In the genomic region with DNA sequence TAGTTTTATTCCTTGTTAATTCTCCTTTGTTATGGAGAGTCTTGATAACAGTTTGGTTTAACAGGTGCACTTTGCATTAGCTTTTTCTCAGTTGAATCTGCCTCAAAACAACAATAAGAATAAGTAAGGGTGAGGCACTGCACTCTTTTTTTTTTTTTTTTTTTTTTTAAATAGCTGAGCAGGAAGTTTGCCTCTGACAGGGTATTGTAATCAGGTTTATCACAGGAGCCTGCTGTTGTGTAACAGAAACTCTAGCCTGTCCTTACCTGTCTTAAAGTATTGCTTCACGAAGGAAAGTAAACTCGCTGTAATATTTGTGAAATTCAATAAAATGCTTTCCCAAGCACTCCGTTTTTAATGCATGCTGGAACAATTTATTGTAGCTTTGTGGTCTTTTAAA, we compare ENCODE assay signal across 15 cellular contexts. TPM values are rescaled to one million over a fixed set of nuclear protein-coding genes. Genes with fewer than 3 reads are reported as not detected.
DNase-seq lines count a peak whose midpoint lies in the region; ATAC-seq and TF ChIP-seq lines count a peak whose summit lies in the region.
"Had no signal": no experiment of that assay in that cellular context is flagged by ENCODE, and none has a peak within 500 bp of the region (broad histone marks: within the 10 kb centered on the region; RNA-seq: fewer than 3 reads in every experiment).

No MANE protein-coding gene starts in this region.

- H3K27ac Mint-ChIP-seq in nephron progenitor cell = peak overlapping the region; percentile 91
- no peak overlapping the region for H3K27ac Mint-ChIP-seq in HFFc6
- H3K27ac Mint-ChIP-seq: CD8-positive, alpha-beta T cell; stimulated activated naive CD8-positive, alpha-beta T cell treated with anti-CD3 and anti-CD28 coated beads, Interleukin-15, amount 100 ng/mL, for 72 hours; T-helper 1 cell treated with Interleukin-12 subunit alpha and Interleukin-12 subunit beta and Interleukin-4 antibody, amounts not matched to agents 30 μg/mL and 1 μg/mL, for 36 hours had no signal

- H3K4me1 ChIP-seq in A673 (ENCODE audit: insufficient read depth, low read length, poor library complexity, severe bottlenecking) (peaks cover 35% of the 10 kb centered on the region), SJCRH30 (peaks cover 25% of the 10 kb centered on the region), esophagus squamous epithelium (peaks cover 16 to 90% (median 24%) of the 10 kb centered on the region in 3 donors), sigmoid colon (peaks cover 0 to 24% (median 18%) of the 10 kb centered on the region in 4 donors)

- H3K9me3 Mint-ChIP-seq in nephron progenitor cell (no peaks in the 10 kb centered on the region), HFFc6 (no peaks in the 10 kb centered on the region)
- H3K9me3 Mint-ChIP-seq: CD8-positive, alpha-beta T cell; stimulated activated naive CD8-positive, alpha-beta T cell treated with anti-CD3 and anti-CD28 coated beads, Interleukin-15, amount 100 ng/mL, for 72 hours; T-helper 1 cell treated with Interleukin-12 subunit alpha and Interleukin-12 subunit beta and Interleukin-4 antibody, amounts not matched to agents 30 μg/mL and 1 μg/mL, for 36 hours had no signal

- no peak for TF ChIP-seq CTCF in A673 (conservative IDR thresholded peaks at IDR 0.05; ENCODE audit: low read depth, low read length)
- TF ChIP-seq CTCF in esophagus squamous epithelium (IDR thresholded peaks at IDR 0.05) = no peak
- TF ChIP-seq CTCF in nephron progenitor cell (IDR thresholded peaks at IDR 0.05) = no peak
- TF ChIP-seq CTCF in HFFc6 (IDR thresholded peaks at IDR 0.05) = no peak
- TF ChIP-seq CTCF in sigmoid colon (IDR thresholded peaks at IDR 0.05) = no peak

- H3K27me3 Mint-ChIP-seq in nephron progenitor cell (ENCODE audit: low read depth, poor library complexity) (no peaks in the 10 kb centered on the region), HFFc6 (ENCODE audit: insufficient read depth) (no peaks in the 10 kb centered on the region; the same call in 1 of the 2 replicates)
- H3K27me3 Mint-ChIP-seq: stimulated activated naive CD8-positive, alpha-beta T cell treated with anti-CD3 and anti-CD28 coated beads, Interleukin-15, amount 100 ng/mL, for 72 hours had no signal

- intact Hi-C loops in A673 (cut with micrococcal nuclease; ENCODE audit: unreplicated experiment) = loop anchor here (2.0 kb wide), 1 partner anchor 35 kb away; no protein-coding TSS in a partner anchor
- intact Hi-C loops in esophagus squamous epithelium (cut with DNase I) = no loop called here
- intact Hi-C loops in sigmoid colon (cut with DNase I) = no loop called here

- H3K4me3 Mint-ChIP-seq in nephron progenitor cell = no peak overlapping the region
- H3K4me3 Mint-ChIP-seq in HFFc6 = no peak overlapping the region
- H3K4me3 Mint-ChIP-seq: CD8-positive, alpha-beta T cell; stimulated activated naive CD8-positive, alpha-beta T cell treated with anti-CD3 and anti-CD28 coated beads, Interleukin-15, amount 100 ng/mL, for 72 hours; T-helper 1 cell treated with Interleukin-12 subunit alpha and Interleukin-12 subunit beta and Interleukin-4 antibody, amounts not matched to agents 30 μg/mL and 1 μg/mL, for 36 hours had no signal

- CTCF ChIA-PET in A673 (lab: Charles Lee) = interaction anchor here (0.6 kb wide), 1 partner anchor 152 kb away, joined by 3 read pairs; no protein-coding TSS in a partner anchor

- ATAC-seq in GM19328 (IDR thresholded peaks at IDR 0.05; ENCODE audit: unreplicated experiment) = no peak
- ATAC-seq: activated CD4-positive, CD25-positive, alpha-beta regulatory T cell treated with anti-CD3 and anti-CD28 coated beads, Interleukin-2, amount 50 U/mL, for 24 hours; CD8-positive, alpha-beta T cell; stimulated activated naive CD8-positive, alpha-beta T cell treated with anti-CD3 and anti-CD28 coated beads, Interleukin-15, amount 100 ng/mL, for 72 hours had no signal

- H3K36me3 ChIP-seq in A673 (ENCODE audit: insufficient read depth, low read length, poor library complexity, severe bottlenecking) (no peaks in the 10 kb centered on the region), SJCRH30 (peaks cover 7% of the 10 kb centered on the region; the same call in 1 of the 2 replicates), esophagus squamous epithelium (peaks cover 0 to 7% (median 0%) of the 10 kb centered on the region in 3 donors), sigmoid colon (peaks cover 0 to 8% (median 0%) of the 10 kb centered on the region in 4 donors)
- H3K36me3 ChIP-seq: ascending aorta had no signal

- WGBS in esophagus squamous epithelium, 2 donors = 39 to 42% methylated on average over 3 of the region's 3 CpGs
- WGBS in sigmoid colon, 2 donors = 22 to 72% methylated on average over 3 of the region's 3 CpGs

- POLR2A ChIA-PET in A673 (lab: Charles Lee; ENCODE audit: low non-redundant PET) = interaction anchor here (0.6 kb wide), 1 partner anchor 52 kb away, joined by 3 read pairs; no protein-coding TSS in a partner anchor

- H3K4me1 Mint-ChIP-seq in nephron progenitor cell (peaks cover 36% of the 10 kb centered on the region), HFFc6 (ENCODE audit: low read depth) (peaks cover 31% of the 10 kb centered on the region)

- H3K4me3 ChIP-seq in A673 (ENCODE audit: low read depth, low read length, poor library complexity, severe bottlenecking) = no peak overlapping the region
- H3K4me3 ChIP-seq in SJCRH30 = no peak overlapping the region
- H3K4me3 ChIP-seq in esophagus squamous epithelium = no peak overlapping the region
- no peak overlapping the region for H3K4me3 ChIP-seq in sigmoid colon
- H3K4me3 ChIP-seq: ascending aorta, MG63 had no signal

- H3K9me3 ChIP-seq in A673 (ENCODE audit: low read depth, low read length, poor library complexity, severe bottlenecking) = no peaks in the 10 kb centered on the region
- H3K9me3 ChIP-seq in SJCRH30 (replicated peaks) = no peaks in the 10 kb centered on the region
- H3K9me3 ChIP-seq in esophagus squamous epithelium = no peaks in the 10 kb centered on the region
- H3K9me3 ChIP-seq in sigmoid colon = no peaks in the 10 kb centered on the region
- H3K9me3 ChIP-seq: ascending aorta, MG63 had no signal

- peak overlapping the region; percentile 69 for H3K27ac ChIP-seq in A673 (ENCODE audit: low read depth, low read length, poor library complexity, severe bottlenecking)
- H3K27ac ChIP-seq in SJCRH30 = peak overlapping the region; percentile 37
- peak overlapping the region; percentile 72 to 93 (median 84) for H3K27ac ChIP-seq in esophagus squamous epithelium
- no peak overlapping the region for H3K27ac ChIP-seq in sigmoid colon
- H3K27ac ChIP-seq: ascending aorta had no signal

- no peaks in the 10 kb centered on the region for H3K27me3 ChIP-seq in A673 (replicated peaks; ENCODE audit: insufficient read depth, low read depth, low read length, poor library complexity)
- no peaks in the 10 kb centered on the region for H3K27me3 ChIP-seq in SJCRH30
- no peaks in the 10 kb centered on the region for H3K27me3 ChIP-seq in esophagus squamous epithelium
- H3K27me3 ChIP-seq in sigmoid colon = no peaks in the 10 kb centered on the region
- H3K27me3 ChIP-seq: ascending aorta, MG63 had no signal

- H3K36me3 Mint-ChIP-seq in nephron progenitor cell (ENCODE audit: low read depth) (peaks cover 9% of the 10 kb centered on the region), HFFc6 (ENCODE audit: low read depth) (peaks cover 6% of the 10 kb centered on the region; the same call in 1 of the 2 replicates)

- BruUV-seq in A673 (replicated peaks; lab: Mats Ljungman, UMichigan) = no TSS peak

- DNase-seq in A673 (ENCODE audit: low spot score) (no peak), SJCRH30 (no peak), esophagus squamous epithelium (lab: John Stamatoyannopoulos, UW) (no peak), nephron progenitor cell (no peak), HFFc6 (no peak), GF-D8 (lab: John Stamatoyannopoulos, UW) (no peak), sigmoid colon (no peak)
- DNase-seq: CD8-positive, alpha-beta T cell; MG63; occipital lobe; stimulated activated naive CD8-positive, alpha-beta T cell treated with anti-CD3 and anti-CD28 coated beads, Interleukin-15, amount 100 ng/mL, for 72 hours had no signal

- TF ChIP-seq POLR2A in esophagus squamous epithelium (IDR thresholded peaks at IDR 0.05) = no peak
- TF ChIP-seq POLR2A in sigmoid colon (IDR thresholded peaks at IDR 0.05) = no peak

- no peak for TF ChIP-seq EP300 in sigmoid colon (IDR thresholded peaks at IDR 0.05)

RNA-seq across cellular contexts. Expression of a gene that starts 52.4 kb away (rescaled TPM):
- total RNA-seq in A673 (2021) (45.5 and 52.8 TPM in 2 replicates), esophagus squamous epithelium (10 to 100 TPM in 3 of 4 donors, 1 to 10 TPM in 1; 6.7 to 19.3 (median 14.9) TPM), sigmoid colon (10 to 100 TPM; 10.3 to 14.5 (median 12.2) TPM)
- 27.6 and 40.5 TPM in 2 replicates for total RNA-seq in SJCRH30 (2014; rRNA removed; shearing (Covaris generic))
- total RNA-seq in HFFc6 (2021; fragmentation: NEBNext Ultra II Directional; extraction: Animal tissue kit (Norgen Biotek cat#: 25700)) = 10 to 100 TPM; 17.3 to 24.0 (median 22.3) TPM
- polyA plus RNA-seq in sigmoid colon = 10 to 100 TPM in 1 of 3 donors, 1 to 10 TPM in 2; 2.3 to 19.8 (median 6.7) TPM

RNA-seq across cellular contexts. Expression of a gene that starts 55.8 kb away (rescaled TPM):
- total RNA-seq in A673 (2021) (0.13 and 0.42 TPM in 2 replicates), esophagus squamous epithelium (100 to 1,000 TPM in 3 of 4 donors, 10 to 100 TPM in 1; 76.3 to 192 (median 115) TPM), sigmoid colon (1 to 10 TPM; 1.4 to 4.2 (median 2.5) TPM)
- total RNA-seq in SJCRH30 (2014; rRNA removed; shearing (Covaris generic)) = 0.48 and 0.79 TPM in 2 replicates
- under 1 TPM; 0.46 to 0.76 (median 0.59) TPM for total RNA-seq in HFFc6 (2021; fragmentation: NEBNext Ultra II Directional; extraction: Animal tissue kit (Norgen Biotek cat#: 25700))
- under 1 TPM; under 0.01 to 0.55 (median 0.46) TPM for polyA plus RNA-seq in sigmoid colon

Comparison
In these comparisons a context has a peak if more than half of its experiments do, and no peak if none do; other contexts are left out.
1. H3K27ac ChIP-seq: peak in A673 (single experiment), SJCRH30 (single experiment) and esophagus squamous epithelium (4 of 4); none in sigmoid colon (0 of 4).
2. RNA of a gene that starts 55.8 kb away (total RNA-seq): 76.3 to 192 TPM in esophagus squamous epithelium; 1.4 to 4.2 TPM in sigmoid colon, 0.48 to 0.79 TPM in SJCRH30, 0.46 to 0.76 TPM in HFFc6 and 0.13 to 0.42 TPM in A673; every median in the first group is over 10 times any median in the second.